1 cellular context compared by ENCODE assay signal in the genomic region with DNA sequence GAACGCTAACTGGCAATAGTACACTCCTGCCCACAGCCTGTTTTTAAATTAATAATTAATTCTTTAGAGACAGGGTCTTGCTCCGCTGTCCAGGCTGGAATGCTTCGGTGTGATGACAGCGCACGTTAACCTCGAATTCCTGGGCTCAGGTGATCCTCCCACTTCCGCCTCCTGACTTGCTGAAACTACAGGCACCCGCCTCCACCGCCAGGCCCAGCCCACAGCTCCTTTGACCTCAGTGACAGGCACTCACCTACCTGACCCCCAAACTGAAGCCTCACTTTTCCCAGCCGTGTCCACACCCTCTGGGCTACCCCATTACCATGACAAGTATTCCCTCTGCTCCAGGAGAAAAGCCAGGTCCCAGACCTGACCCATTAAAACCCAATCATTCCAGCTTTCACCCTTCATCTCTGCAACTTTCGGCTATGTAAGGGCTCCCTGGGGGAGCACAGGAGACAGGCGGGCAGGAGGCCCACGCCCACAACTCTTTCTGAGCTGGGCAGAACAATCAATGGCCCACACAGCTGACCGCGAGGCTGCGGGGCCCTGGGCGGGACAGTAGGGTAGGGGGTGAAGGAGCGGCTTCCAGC.
TF ChIP-seq lines count a peak whose summit lies in the region.

No MANE protein-coding gene starts in this region.

TF ChIP-seq in endothelial cell of umbilical vein, 7 proteins besides CTCF, POLR2A, EP300 and RAD21:
- TF ChIP-seq FOS (IDR thresholded peaks at IDR 0.05; ENCODE audit: borderline replicate concordance, insufficient read depth, low read length) (no peak), MAX (IDR thresholded peaks at IDR 0.05; ENCODE audit: insufficient read depth, insufficient read length) (no peak), MYC (IDR thresholded peaks at IDR 0.05; ENCODE audit: low read depth, low read length) (no peak), JUN (IDR thresholded peaks at IDR 0.05; ENCODE audit: borderline replicate concordance, insufficient read depth, insufficient read length, low read depth) (no peak), POLR2AphosphoS5 (IDR thresholded peaks at IDR 0.05; ENCODE audit: insufficient read depth, low read depth, low read length) (no peak), GATA2 (IDR thresholded peaks at IDR 0.05; ENCODE audit: insufficient read depth, insufficient read length, low read depth, low read length) (no peak), EZH2 (IDR thresholded peaks at IDR 0.05; ENCODE audit: borderline replicate concordance, low read depth, low read length, severe bottlenecking) (no peak)
TF ChIP-seq in endothelial cell of umbilical vein: peak in this region for 0.
